Comparison of ENCODE assay signal across 16 cellular contexts in genomic region chr15:57322602-57323250, GRCh38. TPM values are rescaled to one million over a fixed set of nuclear protein-coding genes. Genes with fewer than 3 reads are reported as not detected.
DNase-seq lines count a peak whose midpoint lies in the region; TF ChIP-seq lines count a peak whose summit lies in the region.
"Had no signal": no experiment of that assay in that cellular context is flagged by ENCODE, and none has a peak within 500 bp of the region (broad histone marks: within the 10 kb centered on the region; RNA-seq: fewer than 3 reads in every experiment).

No MANE protein-coding gene starts in this region.

- 88% methylated on average over 11 of the region's 11 CpGs for WGBS in hepatocyte (ENCODE audit: low lambda C conversion rate, missing lambda C conversion rate)
- 96% methylated on average over 11 of the region's 11 CpGs for WGBS in thymus

- H3K27me3 ChIP-seq in hepatocyte (no peaks in the 10 kb centered on the region), thymus (ENCODE audit: control insufficient read depth, insufficient read depth) (no peaks in the 10 kb centered on the region), ascending aorta (no peaks in the 10 kb centered on the region)

- H3K9me3 ChIP-seq in hepatocyte (ENCODE audit: low read depth) (no peaks in the 10 kb centered on the region), thymus (ENCODE audit: control insufficient read depth) (no peaks in the 10 kb centered on the region), ascending aorta (no peaks in the 10 kb centered on the region)
- H3K9me3 ChIP-seq: thoracic aorta had no signal

- no peak overlapping the region for H3K4me2 ChIP-seq in hepatocyte

- DNase-seq in NCI-H82 (lab: John Stamatoyannopoulos, UW) (peak; percentile 27), NCI-H82 treated with DMSO at 0.1 percent for 48 hours (lab: John Stamatoyannopoulos, UW; ENCODE audit: unreplicated experiment) (no peak), NCI-H526 (lab: John Stamatoyannopoulos, UW) (peak; percentile 42 to 48), hepatocyte (ENCODE audit: low spot score) (no peak), ecto neural progenitor cell (ENCODE audit: low spot score) (no peak), NCI-H2196 (lab: John Stamatoyannopoulos, UW; ENCODE audit: unreplicated experiment) (no peak), ascending aorta (ENCODE audit: low spot score in 2 of 2) (no peak)
- DNase-seq: ACHN; activated CD4-positive, alpha-beta T cell treated with anti-CD3 and anti-CD28 coated beads, Interleukin-2, amount 50 U/mL, for 1 hour; activated T-cell treated with anti-CD3 and anti-CD28 coated beads, Interleukin-2, amount 50 U/mL, for 48 hours; foreskin keratinocyte; GOT3; stimulated activated CD4-positive, alpha-beta T cell treated with anti-CD3 and anti-CD28 coated beads, Interleukin-2, amount 100 ng/mL, for 48 hours had no signal

- H3K4me1 ChIP-seq in hepatocyte (ENCODE audit: insufficient read depth) (peaks cover 19% of the 10 kb centered on the region), thymus (ENCODE audit: control insufficient read depth, insufficient read depth, low read length) (peaks cover 24% of the 10 kb centered on the region), ascending aorta (peaks cover 0 to 9% of the 10 kb centered on the region in 2 donors)
- H3K4me1 ChIP-seq: foreskin keratinocyte had no signal

- H4K20me1 ChIP-seq in hepatocyte (ENCODE audit: insufficient read depth, poor library complexity, severe bottlenecking): no peaks in the 10 kb centered on the region

- no peaks in the 10 kb centered on the region for H3K9me2 ChIP-seq in hepatocyte (replicated peaks; ENCODE audit: insufficient read depth)

- TF ChIP-seq CTCF in hepatocyte (IDR thresholded peaks at IDR 0.05; ENCODE audit: poor library complexity) (no peak), ascending aorta (IDR thresholded peaks at IDR 0.05) (no peak)

- H2AFZ ChIP-seq in hepatocyte: no peak overlapping the region

- H3K27ac ChIP-seq in hepatocyte (peak overlapping the region; percentile 83), thymus (ENCODE audit: low read depth) (peak overlapping the region; percentile 5), ascending aorta (no peak overlapping the region)
- H3K27ac ChIP-seq: foreskin keratinocyte, thoracic aorta had no signal

- intact Hi-C loops in ascending aorta (cut with DNase I): no loop called here

- H3K79me2 ChIP-seq in hepatocyte: no peaks in the 10 kb centered on the region

- H3K36me3 ChIP-seq in hepatocyte (replicated peaks; ENCODE audit: insufficient read depth, low read depth) (no peaks in the 10 kb centered on the region), thymus (ENCODE audit: control insufficient read depth, insufficient read depth) (no peaks in the 10 kb centered on the region), ascending aorta (no peaks in the 10 kb centered on the region)
- H3K36me3 ChIP-seq: thoracic aorta had no signal

- H3K4me3 ChIP-seq in hepatocyte: no peak overlapping the region
- H3K4me3 ChIP-seq in thymus (ENCODE audit: low read length): no peak overlapping the region
- no peak overlapping the region for H3K4me3 ChIP-seq in ascending aorta
- H3K4me3 ChIP-seq: GM12878, thoracic aorta had no signal

RNA-seq across cellular contexts. Expression of gene CGNL1, which starts 53.6 kb away (rescaled TPM):
- 13.1 and 13.7 TPM in 2 replicates for total RNA-seq in hepatocyte
- polyA plus RNA-seq in hepatocyte: 9.8 and 11.4 TPM in 2 replicates
- polyA plus RNA-seq in thymus: 5.7 TPM
- total RNA-seq in ascending aorta: 3.5 TPM

Comparison
In these comparisons a context has a peak if more than half of its experiments do, and no peak if none do; other contexts are left out.
1. DNase-seq: peak in NCI-H82 (single experiment) and NCI-H526 (2 of 2); none in NCI-H82 treated with DMSO at 0.1 percent for 48 hours (single experiment), hepatocyte (single experiment), ecto neural progenitor cell (single experiment), NCI-H2196 (single experiment) and ascending aorta (0 of 2).
2. H3K27ac ChIP-seq: peak in hepatocyte (single experiment) and thymus (single experiment); none in ascending aorta (0 of 2).